In genomic region chr1:192531037-192531703, GRCh38 we compare ENCODE assay signal across 8 cellular contexts. TPM values are rescaled to one million over a fixed set of nuclear protein-coding genes. Genes with fewer than 3 reads are reported as not detected.
DNase-seq lines count a peak whose midpoint lies in the region; ATAC-seq and TF ChIP-seq lines count a peak whose summit lies in the region.
"Not testable (repeated sequence)": the region's sequence is repeated elsewhere in the genome, so short reads cannot be mapped to it uniquely, and the experiment has no call there.

No MANE protein-coding gene starts in this region.

- intact Hi-C loops in natural killer cell (cut with micrococcal nuclease), result not testable (repeated sequence)

- H3K4me3 Mint-ChIP-seq in T-helper 2 cell treated with Interferon-gamma antibody and Interleukin-4, amounts not matched to agents 5 μg/mL and 100 μg/mL, for 36 hours, result peak overlapping the region; percentile 13
- not testable (repeated sequence) for H3K4me3 Mint-ChIP-seq in natural killer cell

- peaks cover 34% of the 10 kb centered on the region for H3K4me1 Mint-ChIP-seq in T-helper 2 cell treated with Interferon-gamma antibody and Interleukin-4, amounts not matched to agents 5 μg/mL and 100 μg/mL, for 36 hours (ENCODE audit: low read depth)
- H3K4me1 Mint-ChIP-seq in natural killer cell, result peaks cover 25 to 26% of the 10 kb centered on the region in 2 donors

- H3K79me2 ChIP-seq in DND-41 (ENCODE audit: insufficient read depth, low read length), result peaks cover 11% of the 10 kb centered on the region; the same call in 1 of the 2 replicates

- peak; percentile 87 for DNase-seq in DND-41
- DNase-seq in HT1080 (ENCODE audit: low read depth), result peak; percentile 96
- peak; percentile 49 for DNase-seq in T-helper 2 cell treated with Interferon-gamma antibody and Interleukin-4, amounts not matched to agents 5 μg/mL and 100 μg/mL, for 36 hours (ENCODE audit: low spot score)
- DNase-seq in activated naive CD4-positive, alpha-beta T cell treated with anti-CD3 and anti-CD28 coated beads, Interleukin-2, amount 50 U/mL, for 16 hours, result peak; percentile 49
- DNase-seq in fibroblast of the aortic adventitia (ENCODE audit: low read depth), result peak; percentile 93
- DNase-seq in natural killer cell, result not testable (repeated sequence)
- DNase-seq in stimulated activated CD8-positive, alpha-beta memory T cell treated with anti-CD3 and anti-CD28 coated beads, Interleukin-4, amount 100 ng/mL, for 48 hours, result peak; percentile 52

- H3K36me3 Mint-ChIP-seq in T-helper 2 cell treated with Interferon-gamma antibody and Interleukin-4, amounts not matched to agents 5 μg/mL and 100 μg/mL, for 36 hours (ENCODE audit: low read depth); natural killer cell: not testable (repeated sequence)

- not testable (repeated sequence) for H3K27me3 ChIP-seq in DND-41 (ENCODE audit: insufficient read depth, low read length, poor library complexity)

- H3K27me3 Mint-ChIP-seq in T-helper 2 cell treated with Interferon-gamma antibody and Interleukin-4, amounts not matched to agents 5 μg/mL and 100 μg/mL, for 36 hours (ENCODE audit: low read depth); natural killer cell (ENCODE audit: low read depth in 2 of 2): not testable (repeated sequence)

- H3K36me3 ChIP-seq in DND-41 (ENCODE audit: insufficient read depth, low read length), result not testable (repeated sequence)

- H2AFZ ChIP-seq in DND-41 (ENCODE audit: low read depth, low read length), result 0 out of 2 replicates have a peak overlapping the region, but pooled peaks have one; percentile 1

- peak overlapping the region; percentile 42 for H3K27ac Mint-ChIP-seq in T-helper 2 cell treated with Interferon-gamma antibody and Interleukin-4, amounts not matched to agents 5 μg/mL and 100 μg/mL, for 36 hours
- H3K27ac Mint-ChIP-seq in natural killer cell, result peak overlapping the region in 1 of 2 donors; percentile 1

- not testable (repeated sequence) for H4K20me1 ChIP-seq in DND-41 (ENCODE audit: insufficient read depth, low read length)

- H3K9me3 ChIP-seq in DND-41 (ENCODE audit: insufficient read depth, low read length, severe bottlenecking), result not testable (repeated sequence)

- H3K27ac ChIP-seq in DND-41 (ENCODE audit: low read length), result peak overlapping the region; percentile 88

- not testable (repeated sequence) for TF ChIP-seq CTCF in DND-41 (IDR thresholded peaks at IDR 0.05; ENCODE audit: borderline replicate concordance, extremely low read depth, low read length, poor library complexity, severe bottlenecking); fibroblast of the aortic adventitia (IDR thresholded peaks at IDR 0.05; ENCODE audit: insufficient read depth, low read length); natural killer cell (IDR thresholded peaks at IDR 0.05)

- not testable (repeated sequence) for H3K4me3 ChIP-seq in DND-41 (ENCODE audit: low read depth in 1 of 2, low read length in 2 of 2); fibroblast of the aortic adventitia (ENCODE audit: low read depth, low read length)

- not testable (repeated sequence) for H3K9me3 Mint-ChIP-seq in T-helper 2 cell treated with Interferon-gamma antibody and Interleukin-4, amounts not matched to agents 5 μg/mL and 100 μg/mL, for 36 hours; natural killer cell

- ATAC-seq in DND-41 (ENCODE audit: insufficient read depth, low read depth) (peak; percentile 98), GM21825 (IDR thresholded peaks at IDR 0.05; ENCODE audit: unreplicated experiment) (peak; percentile 58), natural killer cell (peak; percentile 59 to 85 (median 64))

- H3K9ac ChIP-seq in DND-41 (ENCODE audit: low read depth, low read length), result peak overlapping the region; percentile 52

- H3K4me2 ChIP-seq in DND-41 (ENCODE audit: insufficient read depth, low read length), result peak overlapping the region; percentile 57

- H3K4me1 ChIP-seq in DND-41 (ENCODE audit: insufficient read depth, low read length), result peaks cover 76% of the 10 kb centered on the region

RNA-seq across cellular contexts. Expression of gene RGS1, which starts 44.4 kb away (rescaled TPM):
- not detected in 2 replicates for total RNA-seq in HT1080 (2014; rRNA removed; shearing (Covaris generic))
- not detected in 2 replicates for polyA plus RNA-seq in HT1080 (2015; cell fraction: cytosol; rRNA removed)
- polyA plus RNA-seq in HT1080 (2015; cell fraction: nucleus; rRNA removed), result not detected in 2 replicates
- not detected in 2 replicates for total RNA-seq in fibroblast of the aortic adventitia (ENCODE audit: low replicate concordance)
- total RNA-seq in natural killer cell, result 100 to 1,000 TPM; 306 to 365 (median 343) TPM

Comparison
In these comparisons a context has a peak if more than half of its experiments do, and no peak if none do; other contexts are left out.
1. RNA of gene RGS1, which starts 44.4 kb away (total RNA-seq): 306 to 365 TPM in natural killer cell; not detected in HT1080 and not detected in fibroblast of the aortic adventitia; every median in the first group is over 100 times any median in the second.
2. Peak in every context shown above with its lines, with median percentiles within 50 percentile points of each other: ATAC-seq.